ENCODE assay signal across 9 cellular contexts in genomic region chr1:154866995-154867795, GRCh38. TPM values are rescaled to one million over a fixed set of nuclear protein-coding genes. Genes with fewer than 3 reads are reported as not detected.
DNase-seq lines count a peak whose midpoint lies in the region; ATAC-seq, FAIRE-seq and TF ChIP-seq lines count a peak whose summit lies in the region.
"Had no signal": no experiment of that assay in that cellular context is flagged by ENCODE, and none has a peak within 500 bp of the region (broad histone marks: within the 10 kb centered on the region; RNA-seq: fewer than 3 reads in every experiment).

No MANE protein-coding gene starts in this region.

- peak overlapping the region; percentile 91 to 99 (median 96) for H3K27ac ChIP-seq in gastrocnemius medialis
- H3K27ac ChIP-seq: SK-N-MC had no signal

- peak; percentile 69 to 81 for TF ChIP-seq POLR2A in gastrocnemius medialis (IDR thresholded peaks at IDR 0.05)

- H3K4me3 ChIP-seq in gastrocnemius medialis, result peak overlapping the region; percentile 52 to 71 (median 66)

- H3K9me3 ChIP-seq in gastrocnemius medialis, result no peaks in the 10 kb centered on the region

- in situ Hi-C loops in gastrocnemius medialis (cut with MboI; ENCODE audit: low sequenced_read_pairs in 4 of 4), result no loop called here

- peaks cover 53 to 58% of the 10 kb centered on the region in 2 donors for H3K4me1 ChIP-seq in gastrocnemius medialis

- no peaks in the 10 kb centered on the region for H3K27me3 ChIP-seq in gastrocnemius medialis

- intact Hi-C loops in gastrocnemius medialis (cut with DNase I; ENCODE audit: low total_unique reads), result no loop called here

- H3K36me3 ChIP-seq in gastrocnemius medialis, result no peaks in the 10 kb centered on the region

- peak; percentile 30 to 39 for ATAC-seq in gastrocnemius medialis
- ATAC-seq in GM21619 (IDR thresholded peaks at IDR 0.05; ENCODE audit: unreplicated experiment), result no peak
- ATAC-seq in HG03039 (IDR thresholded peaks at IDR 0.05; ENCODE audit: unreplicated experiment), result no peak
- ATAC-seq in GM21737 (IDR thresholded peaks at IDR 0.05; ENCODE audit: unreplicated experiment), result no peak

- DNase-seq in GM19239 (ENCODE audit: insufficient read length, low spot score) (no peak), NCI-H69 (lab: John Stamatoyannopoulos, UW) (peak; percentile 85), fibroblast of peridontal ligament (ENCODE audit: extremely low read depth) (peak; percentile 46), gastrocnemius medialis (peak; percentile 57 to 83), NCI-H1048 (lab: John Stamatoyannopoulos, UW) (no peak)

- FAIRE-seq in GM19239 (lab: Jason Lieb, UNC), result peak; percentile 91

- peak in 1 of 5 experiments; percentile 33 for TF ChIP-seq CTCF in gastrocnemius medialis (IDR thresholded peaks at IDR 0.05 in 4 of 5, conservative IDR thresholded peaks at IDR 0.05 in 1 of 5)

RNA-seq across cellular contexts. Expression of gene KCNN3, which starts 2.9 kb away (rescaled TPM):
- total RNA-seq in gastrocnemius medialis, result 10 to 100 TPM in 3 of 4 donors, 1 to 10 TPM in 1; 5.0 to 30.0 (median 20.8) TPM

Comparison
In these comparisons a context has a peak if more than half of its experiments do, and no peak if none do; other contexts are left out.
1. DNase-seq: peak in NCI-H69 (single experiment), fibroblast of peridontal ligament (single experiment) and gastrocnemius medialis (2 of 2); none in GM19239 (single experiment) and NCI-H1048 (single experiment).
2. ATAC-seq: peak in gastrocnemius medialis (2 of 2); none in GM21619 (single experiment), HG03039 (single experiment) and GM21737 (single experiment).